In the genomic region with DNA sequence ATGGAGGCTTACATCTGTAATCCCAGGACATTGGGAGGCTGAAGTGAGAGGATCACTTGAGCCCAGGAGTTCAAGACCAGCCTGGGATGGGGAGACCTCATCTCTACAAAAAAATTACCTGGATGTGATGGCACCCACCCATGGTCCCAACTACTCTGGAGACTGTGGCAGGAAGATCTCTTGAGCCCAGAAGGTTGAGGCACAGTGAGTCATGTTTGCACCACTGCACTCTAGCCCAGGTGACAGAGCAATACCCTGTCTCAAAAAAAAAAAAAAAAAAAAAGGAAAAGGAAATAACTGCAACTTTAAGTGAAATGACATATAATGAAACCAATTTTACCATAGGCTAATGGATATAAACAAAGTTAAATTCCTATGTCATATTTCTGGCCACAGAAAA, we compare ENCODE assay signal across 28 cellular contexts.
"Had no signal": no experiment of that assay in that cellular context is flagged by ENCODE, and none has a peak within 500 bp of the region (broad histone marks: within the 10 kb centered on the region; RNA-seq: fewer than 3 reads in every experiment).

No MANE protein-coding gene starts in this region.

- H3K9me3 ChIP-seq: left lung, lower lobe of right lung, pancreas, prostate gland, spleen, stomach, testis, thyroid gland, transverse colon, upper lobe of right lung had no signal

- H3K4me1 ChIP-seq: left lung, lower lobe of right lung, pancreas, prostate gland, spleen, stomach, testis, thyroid gland, transverse colon, upper lobe of right lung had no signal

- H3K36me3 ChIP-seq: prostate gland, thyroid gland, upper lobe of right lung had no signal

- H3K27me3 ChIP-seq: left lung, pancreas, spleen, stomach, testis, thyroid gland, transverse colon, upper lobe of right lung had no signal

- H3K4me1 Mint-ChIP-seq: nephron, neural crest cell had no signal

- ATAC-seq: left colon; left lung; lower lobe of right lung; naive thymus-derived CD8-positive, alpha-beta T cell; pancreas; right cardiac atrium; sciatic nerve; stimulated activated effector memory CD8-positive, alpha-beta T cell treated with anti-CD3 and anti-CD28 coated beads, Interleukin-12 subunit alpha, Interleukin-12 subunit beta, amount 100 ng/mL, for 72 hours; upper lobe of right lung had no signal

- H3K27ac Mint-ChIP-seq: naive thymus-derived CD8-positive, alpha-beta T cell; nephron; stimulated activated effector memory CD8-positive, alpha-beta T cell treated with anti-CD3 and anti-CD28 coated beads, Interleukin-12 subunit alpha, Interleukin-12 subunit beta, amount 100 ng/mL, for 72 hours had no signal

- DNase-seq: hippocampal formation; left colon; left lung; lower lobe of right lung; mammary epithelial cell; mesenchymal stem cell; naive thymus-derived CD8-positive, alpha-beta T cell; nucleus accumbens; pancreas; posterior cingulate gyrus; retina; right cardiac atrium; spleen; stimulated activated CD4-positive, alpha-beta T cell treated with anti-CD3 and anti-CD28 coated beads, Interleukin-4, amount 100 ng/mL, for 24 hours; stimulated activated naive CD4-positive, alpha-beta T cell; stomach; testis; thyroid gland; transverse colon; upper lobe of right lung had no signal

- H3K4me3 Mint-ChIP-seq: naive thymus-derived CD8-positive, alpha-beta T cell; nephron; neural crest cell; stimulated activated effector memory CD8-positive, alpha-beta T cell treated with anti-CD3 and anti-CD28 coated beads, Interleukin-12 subunit alpha, Interleukin-12 subunit beta, amount 100 ng/mL, for 72 hours had no signal

- H3K4me3 ChIP-seq: left lung, lower lobe of right lung, pancreas, prostate gland, skin epidermis, spleen, stomach, testis, thyroid gland, transverse colon, upper lobe of right lung had no signal

- FAIRE-seq: keratinocyte, pancreas, urothelium cell line had no signal

- H3K27me3 Mint-ChIP-seq: naive thymus-derived CD8-positive, alpha-beta T cell had no signal

- H3K27ac ChIP-seq: left lung, lower lobe of right lung, pancreas, prostate gland, skin epidermis, spleen, stomach, testis, thyroid gland, transverse colon, upper lobe of right lung had no signal
